14 cellular contexts compared by ENCODE assay signal in genomic region chr20:63411898-63412631, GRCh38. TPM values are rescaled to one million over a fixed set of nuclear protein-coding genes. Genes with fewer than 3 reads are reported as not detected.
"Had no signal": no experiment of that assay in that cellular context is flagged by ENCODE, and none has a peak within 500 bp of the region (broad histone marks: within the 10 kb centered on the region; RNA-seq: fewer than 3 reads in every experiment).

No MANE protein-coding gene starts in this region.

- H3K4me3 Mint-ChIP-seq: activated T-helper 17 cell treated with anti-CD3 and anti-CD28 coated beads, Interleukin-2, amount 50 U/mL, for 72 hours; effector memory CD8-positive, alpha-beta T cell; immature natural killer cell had no signal

- ATAC-seq: activated T-helper 17 cell treated with anti-CD3 and anti-CD28 coated beads, Interleukin-2, amount 50 U/mL, for 72 hours; effector memory CD8-positive, alpha-beta T cell; pancreas had no signal

- H3K4me1 ChIP-seq: heart left ventricle, pancreas had no signal

- H3K27ac ChIP-seq: heart left ventricle, pancreas had no signal

- H3K27ac Mint-ChIP-seq: activated T-helper 17 cell treated with anti-CD3 and anti-CD28 coated beads, Interleukin-2, amount 50 U/mL, for 72 hours; immature natural killer cell had no signal

- H3K4me1 Mint-ChIP-seq: activated T-helper 17 cell treated with anti-CD3 and anti-CD28 coated beads, Interleukin-2, amount 50 U/mL, for 72 hours; immature natural killer cell had no signal

- H3K36me3 Mint-ChIP-seq: immature natural killer cell had no signal

- H3K36me3 ChIP-seq: heart left ventricle, pancreas had no signal

- H3K4me3 ChIP-seq: heart left ventricle, pancreas had no signal

- H3K27me3 ChIP-seq: pancreas had no signal

- H3K9me3 ChIP-seq: heart left ventricle, pancreas had no signal

- DNase-seq: activated CD4-positive, CD25-positive, alpha-beta regulatory T cell; anterior cingulate cortex; dermis blood vessel endothelial cell; effector memory CD8-positive, alpha-beta T cell; heart left ventricle; immature natural killer cell; mesendoderm; pancreas; stimulated activated CD4-positive, alpha-beta T cell treated with anti-CD3 and anti-CD28 coated beads, Interleukin-1b, Interleukin-23, amount 100 ng/mL, for 48 hours; SW 1271 had no signal

- H3K9me3 Mint-ChIP-seq: activated T-helper 17 cell treated with anti-CD3 and anti-CD28 coated beads, Interleukin-2, amount 50 U/mL, for 72 hours; effector memory CD8-positive, alpha-beta T cell; immature natural killer cell had no signal

RNA-seq across cellular contexts. Expression of gene CHRNA4, which starts 50.9 kb away (rescaled TPM):
- total RNA-seq: activated T-helper 17 cell treated with anti-CD3 and anti-CD28 coated beads, Interleukin-2, amount 50 U/mL, for 72 hours; dermis blood vessel endothelial cell; epithelial cell of proximal tubule; T-helper 2 cell treated with Interferon-gamma antibody and Interleukin-4, amounts not matched to agents 100 ng/mL and 5 ng/mL, for 36 hours; ureter had no signal
